In genomic region chr17:82716383-82717181, GRCh38 we compare ENCODE assay signal across 1 cellular context.
TF ChIP-seq lines count a peak whose summit lies in the region.

A gene with protein sequence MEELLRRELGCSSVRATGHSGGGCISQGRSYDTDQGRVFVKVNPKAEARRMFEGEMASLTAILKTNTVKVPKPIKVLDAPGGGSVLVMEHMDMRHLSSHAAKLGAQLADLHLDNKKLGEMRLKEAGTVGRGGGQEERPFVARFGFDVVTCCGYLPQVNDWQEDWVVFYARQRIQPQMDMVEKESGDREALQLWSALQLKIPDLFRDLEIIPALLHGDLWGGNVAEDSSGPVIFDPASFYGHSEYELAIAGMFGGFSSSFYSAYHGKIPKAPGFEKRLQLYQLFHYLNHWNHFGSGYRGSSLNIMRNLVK (plus strand): TSS chr17:82716706. CDS start chr17:82716756, 50 bp downstream.

TF ChIP-seq in K562, 482 proteins besides CTCF, POLR2A, EP300 and RAD21 (continued from another document):
- TF ChIP-seq, protein P1, sequence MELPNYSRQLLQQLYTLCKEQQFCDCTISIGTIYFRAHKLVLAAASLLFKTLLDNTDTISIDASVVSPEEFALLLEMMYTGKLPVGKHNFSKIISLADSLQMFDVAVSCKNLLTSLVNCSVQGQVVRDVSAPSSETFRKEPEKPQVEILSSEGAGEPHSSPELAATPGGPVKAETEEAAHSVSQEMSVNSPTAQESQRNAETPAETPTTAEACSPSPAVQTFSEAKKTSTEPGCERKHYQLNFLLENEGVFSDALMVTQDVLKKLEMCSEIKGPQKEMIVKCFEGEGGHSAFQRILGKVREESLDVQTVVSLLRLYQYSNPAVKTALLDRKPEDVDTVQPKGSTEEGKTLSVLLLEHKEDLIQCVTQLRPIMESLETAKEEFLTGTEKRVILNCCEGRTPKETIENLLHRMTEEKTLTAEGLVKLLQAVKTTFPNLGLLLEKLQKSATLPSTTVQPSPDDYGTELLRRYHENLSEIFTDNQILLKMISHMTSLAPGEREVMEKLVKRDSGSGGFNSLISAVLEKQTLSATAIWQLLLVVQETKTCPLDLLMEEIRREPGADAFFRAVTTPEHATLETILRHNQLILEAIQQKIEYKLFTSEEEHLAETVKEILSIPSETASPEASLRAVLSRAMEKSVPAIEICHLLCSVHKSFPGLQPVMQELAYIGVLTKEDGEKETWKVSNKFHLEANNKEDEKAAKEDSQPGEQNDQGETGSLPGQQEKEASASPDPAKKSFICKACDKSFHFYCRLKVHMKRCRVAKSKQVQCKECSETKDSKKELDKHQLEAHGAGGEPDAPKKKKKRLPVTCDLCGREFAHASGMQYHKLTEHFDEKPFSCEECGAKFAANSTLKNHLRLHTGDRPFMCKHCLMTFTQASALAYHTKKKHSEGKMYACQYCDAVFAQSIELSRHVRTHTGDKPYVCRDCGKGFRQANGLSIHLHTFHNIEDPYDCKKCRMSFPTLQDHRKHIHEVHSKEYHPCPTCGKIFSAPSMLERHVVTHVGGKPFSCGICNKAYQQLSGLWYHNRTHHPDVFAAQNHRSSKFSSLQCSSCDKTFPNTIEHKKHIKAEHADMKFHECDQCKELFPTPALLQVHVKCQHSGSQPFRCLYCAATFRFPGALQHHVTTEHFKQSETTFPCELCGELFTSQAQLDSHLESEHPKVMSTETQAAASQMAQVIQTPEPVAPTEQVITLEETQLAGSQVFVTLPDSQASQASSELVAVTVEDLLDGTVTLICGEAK (IDR thresholded peaks at IDR 0.05), result no peak
- TF ChIP-seq, protein P1 (CRISPR knock-in tag; IDR thresholded peaks at IDR 0.05), result no peak
- TF ChIP-seq SP2 (IDR thresholded peaks at IDR 0.05; ENCODE audit: extremely low read depth, low read depth, low read length, poor library complexity, severe bottlenecking), result no peak
- TF ChIP-seq ZNF830 (CRISPR knock-in tag; IDR thresholded peaks at IDR 0.05), result 0 out of 2 replicates have a peak, but pooled peaks have one; percentile 21
- no peak for TF ChIP-seq CBX3 (IDR thresholded peaks at IDR 0.05; ENCODE audit: borderline replicate concordance in 1 of 2, low read length in 2 of 2)
- TF ChIP-seq CREM (IDR thresholded peaks at IDR 0.05; ENCODE audit: low read depth), result peak; percentile 55; the same call in 1 of the 2 replicates
- TF ChIP-seq CBX5 (IDR thresholded peaks at IDR 0.05; ENCODE audit: borderline replicate concordance, low read depth), result no peak
- no peak for TF ChIP-seq DDX20 (tag; IDR thresholded peaks at IDR 0.05; ENCODE audit: low read depth)
- TF ChIP-seq ZNF707 (CRISPR knock-in tag; conservative IDR thresholded peaks at IDR 0.05), result no peak
- TF ChIP-seq NFE2L1 (tag; IDR thresholded peaks at IDR 0.05; ENCODE audit: borderline replicate concordance, low read depth), result no peak
TF ChIP-seq in K562: peak in this region for 58.
